ENCODE assay signal across 1 cellular context in the genomic region with DNA sequence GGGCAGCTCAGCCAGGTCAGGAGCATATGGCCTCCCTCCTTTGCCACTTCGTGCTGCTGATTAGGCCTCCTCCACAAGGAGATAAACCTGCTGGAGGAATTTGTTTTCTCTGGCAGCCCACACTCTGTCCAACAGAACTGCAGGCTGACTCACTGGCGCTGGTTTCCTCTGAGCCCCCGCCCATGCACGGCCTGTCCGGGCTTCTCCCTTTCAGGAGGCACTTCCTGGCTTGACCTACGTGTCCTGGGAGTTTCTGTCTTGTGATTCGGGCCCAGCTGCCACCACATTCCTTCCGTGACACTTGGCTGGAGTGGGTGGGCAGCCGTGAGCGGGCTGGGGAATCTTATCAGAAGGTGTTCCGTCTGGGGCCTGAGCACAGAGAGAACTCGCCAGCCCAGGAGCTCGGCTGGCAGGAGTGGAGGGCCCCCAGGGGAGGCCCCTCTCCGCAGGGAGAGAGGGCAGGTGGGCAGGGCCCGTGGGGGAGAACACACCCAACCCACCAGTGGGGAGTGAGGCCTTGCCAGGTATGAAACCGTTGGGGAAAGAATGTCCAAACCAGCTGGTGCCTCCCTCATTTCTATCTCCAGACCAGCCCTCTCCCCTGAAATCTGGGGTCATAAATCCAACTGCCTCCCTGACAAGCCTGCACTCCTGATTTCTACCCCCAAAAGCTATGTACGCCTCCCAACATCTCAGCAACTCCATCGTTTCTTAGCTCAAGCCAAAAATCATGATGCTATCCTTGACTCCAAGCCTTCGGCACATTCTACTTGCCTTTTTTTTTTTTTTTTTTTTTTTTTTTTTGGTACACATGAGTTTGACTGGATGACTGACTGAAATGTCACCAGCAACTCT.
TF ChIP-seq lines count a peak whose summit lies in the region.

No MANE protein-coding gene starts in this region.

TF ChIP-seq in IMR-90, 13 proteins besides CTCF, POLR2A, EP300 and RAD21 (continued from another document):
- TF ChIP-seq, protein P1, sequence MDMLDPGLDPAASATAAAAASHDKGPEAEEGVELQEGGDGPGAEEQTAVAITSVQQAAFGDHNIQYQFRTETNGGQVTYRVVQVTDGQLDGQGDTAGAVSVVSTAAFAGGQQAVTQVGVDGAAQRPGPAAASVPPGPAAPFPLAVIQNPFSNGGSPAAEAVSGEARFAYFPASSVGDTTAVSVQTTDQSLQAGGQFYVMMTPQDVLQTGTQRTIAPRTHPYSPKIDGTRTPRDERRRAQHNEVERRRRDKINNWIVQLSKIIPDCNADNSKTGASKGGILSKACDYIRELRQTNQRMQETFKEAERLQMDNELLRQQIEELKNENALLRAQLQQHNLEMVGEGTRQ (IDR thresholded peaks at IDR 0.05; ENCODE audit: low read depth, low read length) = no peak; the same call in 1 of the 2 replicates
- TF ChIP-seq, protein P2, sequence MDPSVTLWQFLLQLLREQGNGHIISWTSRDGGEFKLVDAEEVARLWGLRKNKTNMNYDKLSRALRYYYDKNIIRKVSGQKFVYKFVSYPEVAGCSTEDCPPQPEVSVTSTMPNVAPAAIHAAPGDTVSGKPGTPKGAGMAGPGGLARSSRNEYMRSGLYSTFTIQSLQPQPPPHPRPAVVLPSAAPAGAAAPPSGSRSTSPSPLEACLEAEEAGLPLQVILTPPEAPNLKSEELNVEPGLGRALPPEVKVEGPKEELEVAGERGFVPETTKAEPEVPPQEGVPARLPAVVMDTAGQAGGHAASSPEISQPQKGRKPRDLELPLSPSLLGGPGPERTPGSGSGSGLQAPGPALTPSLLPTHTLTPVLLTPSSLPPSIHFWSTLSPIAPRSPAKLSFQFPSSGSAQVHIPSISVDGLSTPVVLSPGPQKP (IDR thresholded peaks at IDR 0.05; ENCODE audit: borderline replicate concordance, low read depth, low read length) = no peak
- TF ChIP-seq FOS (IDR thresholded peaks at IDR 0.05; ENCODE audit: low read depth, low read length) = peak; percentile 89
- no peak for TF ChIP-seq MXI1 (IDR thresholded peaks at IDR 0.05; ENCODE audit: borderline replicate concordance, low read depth, low read length)
- no peak for TF ChIP-seq CHD1 (IDR thresholded peaks at IDR 0.05; ENCODE audit: low read depth, low read length)
- no peak for TF ChIP-seq CEBPB (IDR thresholded peaks at IDR 0.05; ENCODE audit: low read depth, low read length)
- peak; percentile 69 for TF ChIP-seq BHLHE40 (IDR thresholded peaks at IDR 0.05; ENCODE audit: low read depth, low read length)
